ENCODE assay signal across 19 cellular contexts in genomic region chr3:30691944-30692343, GRCh38.
DNase-seq lines count a peak whose midpoint lies in the region; ATAC-seq, FAIRE-seq and TF ChIP-seq lines count a peak whose summit lies in the region.
"Had no signal": no experiment of that assay in that cellular context is flagged by ENCODE, and none has a peak within 500 bp of the region (broad histone marks: within the 10 kb centered on the region; RNA-seq: fewer than 3 reads in every experiment).

No MANE protein-coding gene starts in this region.

- H3K4me1 ChIP-seq in CD8-positive, alpha-beta T cell (ENCODE audit: insufficient read depth, low read length): peaks cover 72% of the 10 kb centered on the region
- peaks cover 15 to 50% of the 10 kb centered on the region in 2 donors for H3K4me1 ChIP-seq in ascending aorta

- intact Hi-C loops in CD8-positive, alpha-beta T cell (cut with DNase I, micrococcal nuclease): loop anchor here (1.0 to 5.0 kb wide), 7 partner anchors 33 to 579 kb away; partner anchors contain the start of gene TGFBR2 (in 2 of the 2)
- intact Hi-C loops in ascending aorta (cut with DNase I): loop anchor here (2.0 to 5.0 kb wide), 5 partner anchors 85 to 577 kb away; partner anchors contain the start of gene TGFBR2

- H3K27me3 ChIP-seq in CD8-positive, alpha-beta T cell (ENCODE audit: insufficient read depth, low read length): no peaks in the 10 kb centered on the region
- no peaks in the 10 kb centered on the region for H3K27me3 ChIP-seq in ascending aorta
- H3K27me3 ChIP-seq: adrenal gland had no signal

- H3K4me3 Mint-ChIP-seq in CD8-positive, alpha-beta T cell: no peak overlapping the region
- no peak overlapping the region for H3K4me3 Mint-ChIP-seq in natural killer cell treated with Interleukin-12 subunit alpha and Interleukin-12 subunit beta and Interleukin-15 and Interleukin-18, amount 100 ng/mL, for 72 hours
- H3K4me3 Mint-ChIP-seq: stimulated activated naive B cell treated with anti-CD40 and anti-IgM and Interleukin-4, amounts not matched to agents 10 μg/mL and 1 μg/mL and 100 μg/mL, for 72 hours had no signal

- peaks cover 95% of the 10 kb centered on the region for H3K36me3 Mint-ChIP-seq in CD8-positive, alpha-beta T cell
- peaks cover 53% of the 10 kb centered on the region for H3K36me3 Mint-ChIP-seq in natural killer cell treated with Interleukin-12 subunit alpha and Interleukin-12 subunit beta and Interleukin-15 and Interleukin-18, amount 100 ng/mL, for 72 hours

- no peak for DNase-seq in CD8-positive, alpha-beta T cell
- no peak for DNase-seq in ascending aorta (ENCODE audit: low spot score in 2 of 2)
- DNase-seq in natural killer cell treated with Interleukin-12 subunit alpha and Interleukin-12 subunit beta and Interleukin-15 and Interleukin-18, amount 100 ng/mL, for 72 hours (ENCODE audit: low spot score): no peak
- DNase-seq in GF-D8 (lab: John Stamatoyannopoulos, UW): no peak
- DNase-seq in frontal cortex (ENCODE audit: low spot score in 2 of 2): no peak
- DNase-seq in activated effector memory CD4-positive, alpha-beta T cell treated with anti-CD3 and anti-CD28 coated beads, Interleukin-2, amount 50 U/mL, for 16 hours: no peak
- DNase-seq in GM03348 (ENCODE audit: low spot score): no peak
- DNase-seq: activated CD8-positive, alpha-beta memory T cell treated with anti-CD3 and anti-CD28 coated beads, Interleukin-2, amount 50 U/mL, for 4 hours; adrenal gland; cerebellar nuclear complex; DMS153; Kasumi-1; NCI-H1436; SHP77; stimulated activated naive B cell treated with anti-CD40 and anti-IgM and Interleukin-4, amounts not matched to agents 10 μg/mL and 1 μg/mL and 100 μg/mL, for 72 hours; T-helper 2 cell had no signal

- no peaks in the 10 kb centered on the region for H3K9me3 Mint-ChIP-seq in CD8-positive, alpha-beta T cell
- no peaks in the 10 kb centered on the region for H3K9me3 Mint-ChIP-seq in natural killer cell treated with Interleukin-12 subunit alpha and Interleukin-12 subunit beta and Interleukin-15 and Interleukin-18, amount 100 ng/mL, for 72 hours
- H3K9me3 Mint-ChIP-seq: stimulated activated naive B cell treated with anti-CD40 and anti-IgM and Interleukin-4, amounts not matched to agents 10 μg/mL and 1 μg/mL and 100 μg/mL, for 72 hours had no signal

- H3K27ac Mint-ChIP-seq in CD8-positive, alpha-beta T cell: peak overlapping the region; percentile 72
- peak overlapping the region; percentile 53 to 68 for H3K27ac Mint-ChIP-seq in natural killer cell treated with Interleukin-12 subunit alpha and Interleukin-12 subunit beta and Interleukin-15 and Interleukin-18, amount 100 ng/mL, for 72 hours

- peaks cover 82% of the 10 kb centered on the region for H3K36me3 ChIP-seq in CD8-positive, alpha-beta T cell (ENCODE audit: insufficient read depth, low read length)
- H3K36me3 ChIP-seq in ascending aorta: peaks cover 46 to 63% of the 10 kb centered on the region in 2 donors

- POLR2A ChIA-PET in CD8-positive, alpha-beta T cell (lab: Charles Lee): interaction anchor here (0.7 to 1.8 kb wide), 7 partner anchors 10 to 578 kb away, joined by 3 to 7 read pairs (median 4); no protein-coding TSS in a partner anchor

- no peak for FAIRE-seq in frontal cortex (lab: Jason Lieb, UNC)
- FAIRE-seq: GM18507 had no signal

- ATAC-seq in CD8-positive, alpha-beta T cell: no peak
- no peak for ATAC-seq in natural killer cell treated with Interleukin-12 subunit alpha and Interleukin-12 subunit beta and Interleukin-15 and Interleukin-18, amount 100 ng/mL, for 72 hours
- ATAC-seq: activated CD4-positive, CD25-positive, alpha-beta regulatory T cell treated with anti-CD3 and anti-CD28 coated beads, Interleukin-2, amount 50 U/mL, for 24 hours; stimulated activated naive B cell treated with anti-CD40 and anti-IgM and Interleukin-4, amounts not matched to agents 10 μg/mL and 1 μg/mL and 100 μg/mL, for 72 hours had no signal

- no peak overlapping the region for H3K4me3 ChIP-seq in CD8-positive, alpha-beta T cell (ENCODE audit: low read depth, low read length)
- no peak overlapping the region for H3K4me3 ChIP-seq in ascending aorta
- H3K4me3 ChIP-seq: adrenal gland had no signal

- no peaks in the 10 kb centered on the region for H3K27me3 Mint-ChIP-seq in CD8-positive, alpha-beta T cell (ENCODE audit: low read depth)
- no peaks in the 10 kb centered on the region for H3K27me3 Mint-ChIP-seq in natural killer cell treated with Interleukin-12 subunit alpha and Interleukin-12 subunit beta and Interleukin-15 and Interleukin-18, amount 100 ng/mL, for 72 hours
- H3K27me3 Mint-ChIP-seq: stimulated activated naive B cell treated with anti-CD40 and anti-IgM and Interleukin-4, amounts not matched to agents 10 μg/mL and 1 μg/mL and 100 μg/mL, for 72 hours had no signal

- H3K27ac ChIP-seq in 22Rv1: 0 out of 2 replicates have a peak overlapping the region, but pooled peaks have one; percentile 2
- no peak overlapping the region for H3K27ac ChIP-seq in CD8-positive, alpha-beta T cell (ENCODE audit: low read depth, low read length)
- peak overlapping the region; percentile 30 to 73 for H3K27ac ChIP-seq in ascending aorta

- CTCF ChIA-PET in CD8-positive, alpha-beta T cell (lab: Charles Lee): interaction anchor here (0.6 to 7.2 kb wide), 13 partner anchors 20 to 649 kb away, joined by 3 to 38 read pairs (median 4); no protein-coding TSS in a partner anchor

- peaks cover 94% of the 10 kb centered on the region for H3K4me1 Mint-ChIP-seq in CD8-positive, alpha-beta T cell (ENCODE audit: low read depth)
- H3K4me1 Mint-ChIP-seq in natural killer cell treated with Interleukin-12 subunit alpha and Interleukin-12 subunit beta and Interleukin-15 and Interleukin-18, amount 100 ng/mL, for 72 hours (ENCODE audit: low read depth in 2 of 2): peaks cover 40 to 54% of the 10 kb centered on the region in 2 donors

- H3K9me3 ChIP-seq in CD8-positive, alpha-beta T cell (ENCODE audit: low read length): no peaks in the 10 kb centered on the region
- H3K9me3 ChIP-seq in ascending aorta: no peaks in the 10 kb centered on the region
- H3K9me3 ChIP-seq: adrenal gland had no signal

- TF ChIP-seq CTCF in 22Rv1 (IDR thresholded peaks at IDR 0.05) (no peak), ascending aorta (IDR thresholded peaks at IDR 0.05) (no peak)
- TF ChIP-seq CTCF in CD8-positive, alpha-beta T cell (IDR thresholded peaks at IDR 0.05): no peak
